In the genomic region with DNA sequence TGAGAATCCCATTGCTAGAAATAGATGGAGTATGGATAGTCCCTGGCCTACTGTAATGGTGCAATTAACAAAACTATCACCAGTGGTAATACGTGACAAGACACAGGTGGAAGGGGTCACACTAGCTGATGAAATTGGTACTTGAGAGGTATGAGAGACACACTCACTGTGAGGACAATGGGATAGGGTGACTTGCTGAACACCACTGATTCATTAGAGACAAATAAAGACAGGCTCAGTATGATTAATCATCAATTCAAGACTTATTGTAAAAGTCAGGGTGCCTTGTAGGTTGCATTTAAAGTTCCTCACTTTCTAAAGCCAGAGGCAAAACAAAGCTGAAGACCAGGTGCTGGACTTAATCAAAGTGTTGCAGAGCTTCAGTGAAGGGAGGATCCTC, we compare ENCODE assay signal across 23 cellular contexts.
DNase-seq lines count a peak whose midpoint lies in the region; TF ChIP-seq lines count a peak whose summit lies in the region.
"Had no signal": no experiment of that assay in that cellular context is flagged by ENCODE, and none has a peak within 500 bp of the region (broad histone marks: within the 10 kb centered on the region; RNA-seq: fewer than 3 reads in every experiment).

No MANE protein-coding gene starts in this region.

- no peaks in the 10 kb centered on the region for H3K9me3 ChIP-seq in Loucy (ENCODE audit: insufficient read depth, low read depth, low read length)
- H3K9me3 ChIP-seq in sigmoid colon = peaks cover 0 to 2% (median 0%) of the 10 kb centered on the region in 4 donors
- H3K9me3 ChIP-seq: BE2C, BLaER1 had no signal

- H3K27me3 ChIP-seq in Loucy (ENCODE audit: insufficient read depth, low read length, poor library complexity, severe bottlenecking) = no peaks in the 10 kb centered on the region
- no peaks in the 10 kb centered on the region for H3K27me3 ChIP-seq in sigmoid colon
- H3K27me3 ChIP-seq: BE2C, BLaER1 had no signal

- peaks cover 54% of the 10 kb centered on the region for H3K4me1 ChIP-seq in Loucy (ENCODE audit: insufficient read depth, low read length, poor library complexity, severe bottlenecking)
- H3K4me1 ChIP-seq in sigmoid colon = no peaks in the 10 kb centered on the region
- H3K4me1 ChIP-seq: BE2C, BLaER1 had no signal

- H3K4me3 Mint-ChIP-seq in HFFc6 = no peak overlapping the region
- H3K4me3 Mint-ChIP-seq: CD14-positive monocyte; CD4-positive, alpha-beta memory T cell; CD4-positive, CD25-positive, alpha-beta regulatory T cell; CD8-positive, alpha-beta memory T cell had no signal

- WGBS in sigmoid colon, 2 donors = 96 to 97% methylated on average over 1 of the region's 1 CpG

- H4K20me1 ChIP-seq in Loucy (ENCODE audit: insufficient read depth, low read length, poor library complexity, severe bottlenecking) = no peaks in the 10 kb centered on the region
- H4K20me1 ChIP-seq: BLaER1 had no signal

- peak overlapping the region; percentile 39 for H3K4me2 ChIP-seq in Loucy (ENCODE audit: low read depth, low read length, poor library complexity, severe bottlenecking)
- H3K4me2 ChIP-seq: BLaER1 had no signal

- no peaks in the 10 kb centered on the region for H3F3A ChIP-seq in Loucy (ENCODE audit: low read depth)

- intact Hi-C loops in sigmoid colon (cut with DNase I) = no loop called here

- no peak overlapping the region for H3K27ac Mint-ChIP-seq in HFFc6
- H3K27ac Mint-ChIP-seq: CD14-positive monocyte; CD4-positive, alpha-beta memory T cell; CD4-positive, CD25-positive, alpha-beta regulatory T cell; CD8-positive, alpha-beta memory T cell had no signal

- H3K4me1 Mint-ChIP-seq in HFFc6 (ENCODE audit: low read depth) = no peaks in the 10 kb centered on the region
- H3K4me1 Mint-ChIP-seq: CD14-positive monocyte; CD4-positive, alpha-beta memory T cell; CD4-positive, CD25-positive, alpha-beta regulatory T cell; CD8-positive, alpha-beta memory T cell had no signal

- H3K9ac ChIP-seq in Loucy (ENCODE audit: low read depth, low read length, poor library complexity, severe bottlenecking) = peak overlapping the region; percentile 36
- H3K9ac ChIP-seq: BLaER1 had no signal

- no peaks in the 10 kb centered on the region for H3K79me2 ChIP-seq in Loucy (ENCODE audit: insufficient read depth, low read length)

- H3K4me3 ChIP-seq in Loucy (ENCODE audit: low read length, poor library complexity, severe bottlenecking) = peak overlapping the region; percentile 48
- H3K4me3 ChIP-seq in epithelial cell of esophagus (ENCODE audit: low read length) = no peak overlapping the region
- no peak overlapping the region for H3K4me3 ChIP-seq in sigmoid colon
- H3K4me3 ChIP-seq: BLaER1, GM12878 had no signal

- peaks cover 2% of the 10 kb centered on the region; the same call in 1 of the 2 replicates for H3K27me3 Mint-ChIP-seq in HFFc6 (ENCODE audit: insufficient read depth)
- H3K27me3 Mint-ChIP-seq: CD8-positive, alpha-beta memory T cell had no signal

- 0 out of 2 replicates have a peak overlapping the region, but pooled peaks have one; percentile 37 for H2AFZ ChIP-seq in Loucy (ENCODE audit: low read length)

- TF ChIP-seq POLR2A in sigmoid colon (IDR thresholded peaks at IDR 0.05) = no peak

- no peak for TF ChIP-seq EP300 in sigmoid colon (IDR thresholded peaks at IDR 0.05)

- no peak for TF ChIP-seq CTCF in Loucy (conservative IDR thresholded peaks at IDR 0.05; ENCODE audit: low read length)
- TF ChIP-seq CTCF in epithelial cell of esophagus (IDR thresholded peaks at IDR 0.05; ENCODE audit: insufficient read depth, low read depth, low read length, missing control alignments) = no peak
- no peak for TF ChIP-seq CTCF in HFFc6 (IDR thresholded peaks at IDR 0.05)
- no peak for TF ChIP-seq CTCF in sigmoid colon (IDR thresholded peaks at IDR 0.05)

- H3K9me3 Mint-ChIP-seq in HFFc6 = no peaks in the 10 kb centered on the region

- H3K36me3 Mint-ChIP-seq in HFFc6 (ENCODE audit: low read depth) = no peaks in the 10 kb centered on the region
- H3K36me3 Mint-ChIP-seq: CD14-positive monocyte; CD4-positive, CD25-positive, alpha-beta regulatory T cell had no signal

- no peaks in the 10 kb centered on the region for H3K36me3 ChIP-seq in Loucy (ENCODE audit: insufficient read depth, low read length)
- no peaks in the 10 kb centered on the region for H3K36me3 ChIP-seq in sigmoid colon
- H3K36me3 ChIP-seq: BE2C, BLaER1 had no signal

- DNase-seq in epithelial cell of esophagus (ENCODE audit: low read depth) (peak; percentile 41), HFFc6 (no peak), sigmoid colon (no peak), mucosa of gallbladder (ENCODE audit: low spot score) (no peak)
- DNase-seq: 8988T; ACHN; BE2C; C1 segment of cervical spinal cord; CD4-positive, alpha-beta memory T cell; CD4-positive, CD25-positive, alpha-beta regulatory T cell; CD8-positive, alpha-beta memory T cell; COR-L47; DMS 273 treated with DMSO at 0.1 percent for 48 hours; DMS153; DMS53; DMS79; DND-41; EL; GDM1 had no signal

- no peak overlapping the region for H3K27ac ChIP-seq in sigmoid colon
- H3K27ac ChIP-seq: BLaER1 had no signal

- H3K9me2 ChIP-seq in Loucy (replicated peaks; ENCODE audit: low read depth, low read length) = no peaks in the 10 kb centered on the region
